In the genomic region with DNA sequence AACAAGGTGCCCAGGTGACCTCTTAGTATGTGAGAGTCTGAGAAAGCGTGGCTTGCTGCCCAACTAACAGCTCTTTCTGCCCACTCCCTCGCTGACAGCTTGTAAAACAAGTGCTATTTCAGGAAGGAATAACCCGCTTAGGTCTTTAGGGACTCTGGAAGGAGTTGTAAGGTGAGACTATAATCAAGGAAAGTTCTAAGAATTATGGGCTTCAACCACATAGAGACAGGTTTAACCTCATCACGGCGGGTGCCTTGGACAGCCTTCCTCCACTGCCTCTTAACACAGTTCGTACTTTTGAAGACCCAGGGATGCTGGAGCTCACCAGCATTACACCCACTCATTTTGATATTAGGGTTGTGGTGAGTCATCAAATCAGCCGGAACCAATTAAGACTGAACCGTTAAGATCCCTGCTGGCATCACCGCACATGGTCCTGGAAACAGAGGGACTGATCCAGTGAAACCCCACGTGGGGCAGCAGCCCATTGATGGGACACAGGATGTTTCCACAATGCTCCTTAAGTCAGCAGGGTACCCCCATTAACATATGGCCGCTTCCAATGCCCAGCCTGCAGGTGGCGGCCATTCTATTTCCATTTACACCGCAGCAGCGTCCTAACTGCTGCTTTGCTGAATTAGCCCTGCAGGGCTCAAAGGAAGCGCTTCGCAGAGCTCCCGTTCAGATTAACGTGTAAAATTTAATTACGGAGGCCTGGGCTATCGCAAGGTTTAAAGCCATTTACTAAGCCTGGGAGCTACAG, we compare ENCODE assay signal across 1 cellular context.
TF ChIP-seq lines count a peak whose summit lies in the region.

No MANE protein-coding gene starts in this region.

TF ChIP-seq in H1, 55 proteins besides CTCF, POLR2A, EP300 and RAD21:
- TF ChIP-seq JUN (IDR thresholded peaks at IDR 0.05; ENCODE audit: low read depth, low read length): 0 out of 2 replicates have a peak, but pooled peaks have one; percentile 26
- peak; percentile 84 for TF ChIP-seq EGR1 (IDR thresholded peaks at IDR 0.05; ENCODE audit: borderline replicate concordance, low read depth, low read length)
- TF ChIP-seq SIRT6 (IDR thresholded peaks at IDR 0.05; ENCODE audit: low read length): no peak
- TF ChIP-seq, protein P1, sequence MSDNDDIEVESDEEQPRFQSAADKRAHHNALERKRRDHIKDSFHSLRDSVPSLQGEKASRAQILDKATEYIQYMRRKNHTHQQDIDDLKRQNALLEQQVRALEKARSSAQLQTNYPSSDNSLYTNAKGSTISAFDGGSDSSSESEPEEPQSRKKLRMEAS (IDR thresholded peaks at IDR 0.05): peak; percentile 97
- TF ChIP-seq, protein P2, sequence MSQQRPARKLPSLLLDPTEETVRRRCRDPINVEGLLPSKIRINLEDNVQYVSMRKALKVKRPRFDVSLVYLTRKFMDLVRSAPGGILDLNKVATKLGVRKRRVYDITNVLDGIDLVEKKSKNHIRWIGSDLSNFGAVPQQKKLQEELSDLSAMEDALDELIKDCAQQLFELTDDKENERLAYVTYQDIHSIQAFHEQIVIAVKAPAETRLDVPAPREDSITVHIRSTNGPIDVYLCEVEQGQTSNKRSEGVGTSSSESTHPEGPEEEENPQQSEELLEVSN (IDR thresholded peaks at IDR 0.05): peak; percentile 94
- TF ChIP-seq BACH1 (IDR thresholded peaks at IDR 0.05; ENCODE audit: low read length): peak; percentile 46
- no peak for TF ChIP-seq KDM5A (IDR thresholded peaks at IDR 0.05; ENCODE audit: low read length)
- TF ChIP-seq, protein P3, sequence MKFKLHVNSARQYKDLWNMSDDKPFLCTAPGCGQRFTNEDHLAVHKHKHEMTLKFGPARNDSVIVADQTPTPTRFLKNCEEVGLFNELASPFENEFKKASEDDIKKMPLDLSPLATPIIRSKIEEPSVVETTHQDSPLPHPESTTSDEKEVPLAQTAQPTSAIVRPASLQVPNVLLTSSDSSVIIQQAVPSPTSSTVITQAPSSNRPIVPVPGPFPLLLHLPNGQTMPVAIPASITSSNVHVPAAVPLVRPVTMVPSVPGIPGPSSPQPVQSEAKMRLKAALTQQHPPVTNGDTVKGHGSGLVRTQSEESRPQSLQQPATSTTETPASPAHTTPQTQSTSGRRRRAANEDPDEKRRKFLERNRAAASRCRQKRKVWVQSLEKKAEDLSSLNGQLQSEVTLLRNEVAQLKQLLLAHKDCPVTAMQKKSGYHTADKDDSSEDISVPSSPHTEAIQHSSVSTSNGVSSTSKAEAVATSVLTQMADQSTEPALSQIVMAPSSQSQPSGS (IDR thresholded peaks at IDR 0.05; ENCODE audit: low read length): no peak; the same call in 1 of the 2 replicates
- peak; percentile 79 for TF ChIP-seq TBP (IDR thresholded peaks at IDR 0.05; ENCODE audit: low read depth, low read length)
- peak; percentile 99 for TF ChIP-seq TAF7 (optimal IDR thresholded peaks at IDR 0.05; ENCODE audit: borderline replicate concordance, low read depth, low read length)
- TF ChIP-seq HDAC2 (IDR thresholded peaks at IDR 0.05; ENCODE audit: borderline replicate concordance in 1 of 2, low read depth in 2 of 2, low read length in 2 of 2): peak in 1 of 2 experiments; percentile 73; a peak in 1 of 4 replicates
- TF ChIP-seq CTBP2 (IDR thresholded peaks at IDR 0.05; ENCODE audit: borderline replicate concordance, insufficient read depth, insufficient read length, low read length): peak; percentile 50
- no peak for TF ChIP-seq SP4 (IDR thresholded peaks at IDR 0.05; ENCODE audit: low read length)
- TF ChIP-seq JUND (IDR thresholded peaks at IDR 0.05; ENCODE audit: low read length): peak; percentile 84
- 0 out of 2 replicates have a peak, but pooled peaks have one; percentile 18 for TF ChIP-seq TCF12 (IDR thresholded peaks at IDR 0.05; ENCODE audit: low read depth, low read length)
- peak; percentile 51; the same call in 1 of the 2 replicates for TF ChIP-seq KDM1A (IDR thresholded peaks at IDR 0.05; ENCODE audit: borderline replicate concordance, low read length)
- TF ChIP-seq HDAC6 (IDR thresholded peaks at IDR 0.05; ENCODE audit: low read depth, low read length): no peak
- TF ChIP-seq POLR2AphosphoS5 (IDR thresholded peaks at IDR 0.05; ENCODE audit: low read depth, low read length): peak; percentile 92
- TF ChIP-seq CREB1 (IDR thresholded peaks at IDR 0.05): peak; percentile 15; the same call in 1 of the 2 replicates
- TF ChIP-seq YY1 (IDR thresholded peaks at IDR 0.05; ENCODE audit: low read depth, low read length): peak; percentile 88
- TF ChIP-seq MAFK (IDR thresholded peaks at IDR 0.05; ENCODE audit: low read depth, low read length): 0 out of 2 replicates have a peak, but pooled peaks have one; percentile 1
- peak in 1 of 2 experiments; percentile 53; a peak in 1 of 4 replicates for TF ChIP-seq SIN3A (conservative IDR thresholded peaks at IDR 0.05 in 1 of 2, IDR thresholded peaks at IDR 0.05 in 1 of 2; ENCODE audit: low read depth in 1 of 2, low read length in 2 of 2)
- TF ChIP-seq, protein P4, sequence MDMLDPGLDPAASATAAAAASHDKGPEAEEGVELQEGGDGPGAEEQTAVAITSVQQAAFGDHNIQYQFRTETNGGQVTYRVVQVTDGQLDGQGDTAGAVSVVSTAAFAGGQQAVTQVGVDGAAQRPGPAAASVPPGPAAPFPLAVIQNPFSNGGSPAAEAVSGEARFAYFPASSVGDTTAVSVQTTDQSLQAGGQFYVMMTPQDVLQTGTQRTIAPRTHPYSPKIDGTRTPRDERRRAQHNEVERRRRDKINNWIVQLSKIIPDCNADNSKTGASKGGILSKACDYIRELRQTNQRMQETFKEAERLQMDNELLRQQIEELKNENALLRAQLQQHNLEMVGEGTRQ (IDR thresholded peaks at IDR 0.05; ENCODE audit: low read length): peak; percentile 77
- TF ChIP-seq NANOG (IDR thresholded peaks at IDR 0.05; ENCODE audit: insufficient read depth, low read depth, low read length, poor library complexity, severe bottlenecking): peak; percentile 46
- TF ChIP-seq SP1 (IDR thresholded peaks at IDR 0.05; ENCODE audit: low read depth, low read length): 0 out of 2 replicates have a peak, but pooled peaks have one; percentile 25
